ENCODE assay signal across 8 cellular contexts in the genomic region with DNA sequence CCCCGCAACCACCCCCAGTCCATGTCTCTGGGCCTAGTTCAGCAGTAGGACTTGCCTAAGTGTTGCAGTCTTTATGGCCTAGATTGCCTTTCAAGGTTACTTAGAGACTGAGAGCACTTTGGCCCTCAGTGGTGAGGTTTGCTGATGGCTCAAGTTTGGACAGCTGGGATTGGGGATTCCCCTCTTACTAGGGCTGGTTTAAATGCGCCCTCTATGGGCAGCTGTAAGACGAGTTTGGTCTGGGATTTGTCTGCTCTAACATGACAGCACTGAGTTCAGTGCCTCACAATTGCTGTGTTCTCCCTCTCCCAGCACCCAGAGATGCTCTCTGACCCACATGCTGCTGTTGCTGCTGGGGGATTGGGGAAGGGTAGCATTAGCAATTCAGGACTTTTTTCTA. TPM values are rescaled to one million over a fixed set of nuclear protein-coding genes. Genes with fewer than 3 reads are reported as not detected.
DNase-seq lines count a peak whose midpoint lies in the region; ATAC-seq and TF ChIP-seq lines count a peak whose summit lies in the region.

No MANE protein-coding gene starts in this region.

- no peak overlapping the region for H3K27ac ChIP-seq in left lung

- ATAC-seq in left lung = peak; percentile 71

- no peaks in the 10 kb centered on the region for H3K36me3 ChIP-seq in HAP-1 (replicated peaks)
- H3K36me3 ChIP-seq in left lung = no peaks in the 10 kb centered on the region

- H3K9me3 ChIP-seq in HAP-1 (no peaks in the 10 kb centered on the region), left lung (no peaks in the 10 kb centered on the region)

- H3K4me1 ChIP-seq in HAP-1 (no peaks in the 10 kb centered on the region), left lung (no peaks in the 10 kb centered on the region)

- no peaks in the 10 kb centered on the region for H3K27me3 ChIP-seq in HAP-1 (ENCODE audit: low read depth)
- no peaks in the 10 kb centered on the region for H3K27me3 ChIP-seq in left lung

- DNase-seq in GM04504 (ENCODE audit: low read depth) (peak; percentile 0), HAP-1 (ENCODE audit: low spot score in 2 of 2) (peak; percentile 46 to 67), RPMI8226 (peak; percentile 27), left lung (no peak), occipital lobe (lab: John Stamatoyannopoulos, UW) (no peak), hypothalamus (lab: John Stamatoyannopoulos, UW) (no peak)
- DNase-seq in activated CD8-positive, alpha-beta memory T cell treated with anti-CD3 and anti-CD28 coated beads for 24 hours = no peak
- no peak for DNase-seq in central memory CD4-positive, alpha-beta T cell

- in situ Hi-C loops in HAP-1 (cut with MboI; ENCODE audit: low sequenced_read_pairs) = no loop called here

- H3K4me3 ChIP-seq in HAP-1 (no peak overlapping the region), left lung (no peak overlapping the region)

- intact Hi-C loops in left lung (cut with DNase I) = no loop called here

- no peak for TF ChIP-seq CTCF in left lung (IDR thresholded peaks at IDR 0.05)

RNA-seq across cellular contexts. Expression of a gene that starts 23.1 kb away (rescaled TPM):
- total RNA-seq in left lung = under 1 TPM in 1 of 2 donors, not detected in 1; 0.17 TPM
- 6.4 TPM for total RNA-seq in occipital lobe

Comparison
In these comparisons a context has a peak if more than half of its experiments do, and no peak if none do; other contexts are left out.
1. DNase-seq: peak in GM04504 (single experiment), HAP-1 (2 of 2) and RPMI8226 (single experiment); none in left lung (0 of 2), occipital lobe (single experiment), activated CD8-positive, alpha-beta memory T cell treated with anti-CD3 and anti-CD28 coated beads for 24 hours (single experiment), hypothalamus (0 of 51) and central memory CD4-positive, alpha-beta T cell (single experiment).